ENCODE assay signal across 10 cellular contexts in genomic region chr7:112207765-112208164, GRCh38. TPM values are rescaled to one million over a fixed set of nuclear protein-coding genes. Genes with fewer than 3 reads are reported as not detected.
DNase-seq lines count a peak whose midpoint lies in the region; ATAC-seq and TF ChIP-seq lines count a peak whose summit lies in the region.
"Had no signal": no experiment of that assay in that cellular context is flagged by ENCODE, and none has a peak within 500 bp of the region (broad histone marks: within the 10 kb centered on the region; RNA-seq: fewer than 3 reads in every experiment).

No MANE protein-coding gene starts in this region.

- H3K36me3 Mint-ChIP-seq in activated T-cell treated with anti-CD3 and anti-CD28 coated beads, Interleukin-2, amount 50 U/mL, for 72 hours (ENCODE audit: insufficient read depth in 2 of 2), result peaks cover 4 to 5% of the 10 kb centered on the region in 2 donors

- H3K9me3 ChIP-seq in hepatocyte (ENCODE audit: low read depth), result no peaks in the 10 kb centered on the region
- H3K9me3 ChIP-seq: body of pancreas had no signal

- H4K20me1 ChIP-seq in hepatocyte (ENCODE audit: insufficient read depth, poor library complexity, severe bottlenecking), result no peaks in the 10 kb centered on the region

- TF ChIP-seq CTCF in VCaP (conservative IDR thresholded peaks at IDR 0.05) (no peak), hepatocyte (IDR thresholded peaks at IDR 0.05; ENCODE audit: poor library complexity) (no peak)

- H2AFZ ChIP-seq in hepatocyte, result no peak overlapping the region

- H3K27me3 Mint-ChIP-seq in activated T-cell treated with anti-CD3 and anti-CD28 coated beads, Interleukin-2, amount 50 U/mL, for 72 hours (ENCODE audit: low read depth), result peaks cover 22% of the 10 kb centered on the region
- H3K27me3 Mint-ChIP-seq in stimulated activated naive CD8-positive, alpha-beta T cell treated with anti-CD3 and anti-CD28 coated beads, Interleukin-15, amount 100 ng/mL, for 72 hours, result peaks cover 24% of the 10 kb centered on the region

- H3K27ac ChIP-seq in VCaP (peak overlapping the region; percentile 84), hepatocyte (peak overlapping the region; percentile 67)

- 91% methylated on average over 6 of the region's 6 CpGs for WGBS in hepatocyte (ENCODE audit: low lambda C conversion rate, missing lambda C conversion rate)

- peaks cover 11% of the 10 kb centered on the region for H3K4me1 ChIP-seq in hepatocyte (ENCODE audit: insufficient read depth)

- H3K4me2 ChIP-seq in hepatocyte, result peak overlapping the region; percentile 84

- ATAC-seq in activated T-cell treated with anti-CD3 and anti-CD28 coated beads, Interleukin-2, amount 50 U/mL, for 72 hours (replicated peaks in 1 of 2), result no peak
- ATAC-seq in stimulated activated naive CD8-positive, alpha-beta T cell treated with anti-CD3 and anti-CD28 coated beads, Interleukin-15, amount 100 ng/mL, for 72 hours, result no peak
- ATAC-seq: body of pancreas had no signal

- no peaks in the 10 kb centered on the region for H3K27me3 ChIP-seq in hepatocyte
- H3K27me3 ChIP-seq: body of pancreas had no signal

- no peaks in the 10 kb centered on the region for H3K9me2 ChIP-seq in hepatocyte (replicated peaks; ENCODE audit: insufficient read depth)

- H3K9me3 Mint-ChIP-seq in activated T-cell treated with anti-CD3 and anti-CD28 coated beads, Interleukin-2, amount 50 U/mL, for 72 hours, result no peaks in the 10 kb centered on the region
- H3K9me3 Mint-ChIP-seq in stimulated activated naive CD8-positive, alpha-beta T cell treated with anti-CD3 and anti-CD28 coated beads, Interleukin-15, amount 100 ng/mL, for 72 hours, result no peaks in the 10 kb centered on the region

- DNase-seq in activated T-cell treated with anti-CD3 and anti-CD28 coated beads, Interleukin-2, amount 50 U/mL, for 72 hours, result no peak
- DNase-seq in activated T-cell treated with anti-CD3 and anti-CD28 coated beads, Interleukin-2, amount 50 U/mL, for 1 hour, result no peak
- no peak for DNase-seq in hepatocyte (ENCODE audit: low spot score)
- no peak for DNase-seq in stimulated activated naive CD8-positive, alpha-beta T cell treated with anti-CD3 and anti-CD28 coated beads, Interleukin-15, amount 100 ng/mL, for 72 hours
- DNase-seq in stimulated activated CD4-positive, alpha-beta T cell treated with anti-CD3 and anti-CD28 coated beads, Interleukin-1b, Interleukin-23, amount 100 ng/mL, for 48 hours, result no peak
- DNase-seq in globus pallidus (ENCODE audit: low spot score), result no peak
- no peak for DNase-seq in SHP77 (lab: John Stamatoyannopoulos, UW)
- DNase-seq: body of pancreas, hippocampal formation had no signal

- no peaks in the 10 kb centered on the region for H3K36me3 ChIP-seq in hepatocyte (replicated peaks; ENCODE audit: insufficient read depth, low read depth)

- peak overlapping the region; percentile 60 for H3K4me3 ChIP-seq in hepatocyte

- H3K4me1 Mint-ChIP-seq in activated T-cell treated with anti-CD3 and anti-CD28 coated beads, Interleukin-2, amount 50 U/mL, for 72 hours (ENCODE audit: low read depth), result peaks cover 42% of the 10 kb centered on the region
- peaks cover 30% of the 10 kb centered on the region for H3K4me1 Mint-ChIP-seq in stimulated activated naive CD8-positive, alpha-beta T cell treated with anti-CD3 and anti-CD28 coated beads, Interleukin-15, amount 100 ng/mL, for 72 hours

- H3K4me3 Mint-ChIP-seq in activated T-cell treated with anti-CD3 and anti-CD28 coated beads, Interleukin-2, amount 50 U/mL, for 72 hours, result peak overlapping the region; percentile 98 to 100
- H3K4me3 Mint-ChIP-seq in stimulated activated naive CD8-positive, alpha-beta T cell treated with anti-CD3 and anti-CD28 coated beads, Interleukin-15, amount 100 ng/mL, for 72 hours, result peak overlapping the region; percentile 97 to 98

- H3K27ac Mint-ChIP-seq in activated T-cell treated with anti-CD3 and anti-CD28 coated beads, Interleukin-2, amount 50 U/mL, for 72 hours, result no peak overlapping the region
- H3K27ac Mint-ChIP-seq in stimulated activated naive CD8-positive, alpha-beta T cell treated with anti-CD3 and anti-CD28 coated beads, Interleukin-15, amount 100 ng/mL, for 72 hours, result no peak overlapping the region

- H3K79me2 ChIP-seq in hepatocyte, result peaks cover 75% of the 10 kb centered on the region

RNA-seq across cellular contexts. Expression of gene ZNF277, which starts 1.3 kb away (rescaled TPM):
- total RNA-seq in activated T-cell treated with anti-CD3 and anti-CD28 coated beads, Interleukin-2, amount 50 U/mL, for 72 hours, result 10 to 100 TPM; 26.4 to 34.3 TPM
- 34.6 and 45.8 TPM in 2 replicates for total RNA-seq in hepatocyte
- polyA plus RNA-seq in hepatocyte, result 10.0 and 13.4 TPM in 2 replicates

RNA-seq across cellular contexts. Expression of gene DOCK4, which starts 1.6 kb away (rescaled TPM):
- under 1 TPM; 0.29 to 0.53 TPM for total RNA-seq in activated T-cell treated with anti-CD3 and anti-CD28 coated beads, Interleukin-2, amount 50 U/mL, for 72 hours
- total RNA-seq in hepatocyte, result 22.8 and 22.9 TPM in 2 replicates
- 4.4 and 6.0 TPM in 2 replicates for polyA plus RNA-seq in hepatocyte

Comparison
In these comparisons a context has a peak if more than half of its experiments do, and no peak if none do; other contexts are left out.
1. RNA of gene DOCK4, which starts 1.6 kb away (total RNA-seq): 22.8 to 22.9 TPM in hepatocyte; 0.29 to 0.53 TPM in activated T-cell treated with anti-CD3 and anti-CD28 coated beads, Interleukin-2, amount 50 U/mL, for 72 hours; every median in the first group is over 10 times any median in the second.